ENCODE assay signal across 28 cellular contexts in the genomic region with DNA sequence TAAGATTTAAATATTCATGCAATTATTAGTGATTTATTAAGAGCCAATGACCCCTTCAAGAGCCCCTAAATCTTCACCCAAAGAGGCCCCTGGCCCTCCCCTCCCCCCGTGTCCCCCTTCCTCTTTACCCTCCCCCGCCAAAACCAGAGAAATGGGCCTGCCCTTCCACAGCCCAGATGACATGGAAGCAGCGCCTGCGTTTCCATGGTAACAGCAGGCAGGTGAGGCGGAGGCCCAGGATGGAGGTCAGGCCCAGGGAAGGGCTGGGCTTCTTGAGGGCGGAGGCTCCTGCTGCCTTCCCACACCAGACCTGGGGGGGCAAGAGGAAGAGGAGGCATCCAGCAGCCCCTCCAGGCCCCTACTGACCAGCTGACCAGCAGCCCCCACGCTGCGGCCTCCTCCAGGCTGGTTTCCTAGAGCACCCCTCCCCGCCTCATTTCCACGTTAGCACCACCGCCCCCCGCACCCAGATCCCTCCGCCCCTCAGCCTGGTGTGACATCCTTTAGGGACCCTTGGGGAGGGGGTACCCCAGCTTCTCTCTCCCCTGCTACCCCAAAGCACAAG. TPM values are rescaled to one million over a fixed set of nuclear protein-coding genes. Genes with fewer than 3 reads are reported as not detected.
"Had no signal": no experiment of that assay in that cellular context is flagged by ENCODE, and none has a peak within 500 bp of the region (broad histone marks: within the 10 kb centered on the region; RNA-seq: fewer than 3 reads in every experiment).

No MANE protein-coding gene starts in this region.

- H3K36me3 ChIP-seq: breast epithelium, MG63 had no signal

- H3K4me3 ChIP-seq: breast epithelium, MG63, SK-N-MC had no signal

- H3K9me3 ChIP-seq: breast epithelium, MG63 had no signal

- H3K27ac ChIP-seq: breast epithelium, SK-N-MC had no signal

- FAIRE-seq: TTC549 had no signal

- H3K27me3 ChIP-seq: MG63 had no signal

- DNase-seq: activated B cell treated with CpG ODN at 0.5 μM for 24 hours; activated CD4-positive, alpha-beta T cell treated with anti-CD3 and anti-CD28 coated beads for 1 hour; activated CD4-positive, alpha-beta T cell treated with anti-CD3 and anti-CD28 coated beads, Interleukin-2, amount 10 ng/mL, durations not matched to agents 24 days and 14 days; activated CD4-positive, alpha-beta T cell treated with anti-CD3 and anti-CD28 coated beads, Interleukin-2, amount 50 U/mL, for 48 hours; activated CD8-positive, alpha-beta memory T cell treated with anti-CD3 and anti-CD28 coated beads, Interleukin-2, amount 10 ng/mL, durations not matched to agents 7 days and 5 days; activated effector memory CD4-positive, alpha-beta T cell treated with Interleukin-2 at 50 U/mL for 16 hours; activated naive CD4-positive, alpha-beta T cell; activated T-cell treated with anti-CD3 and anti-CD28 coated beads, Interleukin-2, amount 50 U/mL, for 24 hours; aorta; caudate nucleus; MG63; MV-4-11; NCI-H1092 treated with DMSO at 0.1 percent for 48 hours; NCI-H1417 treated with DMSO at 0.1 percent for 48 hours; NCI-H187; NCI-H2081; NCI-H446; NCI-H524 treated with DMSO at 0.1 percent for 48 hours; NK-92 treated with Interleukin-12 subunit alpha and Interleukin-12 subunit beta, amount 100 ng/mL, for 24 hours; OCI-M1; SHP77 treated with DMSO at 0.1 percent for 48 hours; T-cell; T-helper 2 cell; T1000 had no signal

- H3K4me1 ChIP-seq: breast epithelium had no signal

RNA-seq across cellular contexts. Expression of gene UNC5A, which starts 37.4 kb away (rescaled TPM):
- total RNA-seq: activated B cell treated with CpG ODN at 0.5 μM for 24 hours; activated CD4-positive, alpha-beta T cell treated with anti-CD3 and anti-CD28 coated beads, Interleukin-2, amount 10 ng/mL, durations not matched to agents 24 days and 14 days; activated CD8-positive, alpha-beta memory T cell treated with anti-CD3 and anti-CD28 coated beads, Interleukin-2, amount 10 ng/mL, durations not matched to agents 7 days and 5 days; activated T-helper 1 cell treated with anti-CD3 and anti-CD28 coated beads, Interleukin-12 subunit alpha, Interleukin-12 subunit beta, Interleukin-2, Interleukin-4 antibody, amounts not matched to agents 30 ng/mL and 10 ng/mL and 1 ng/mL, durations not matched to agents 14 hours and 24 hours and 36 hours; aorta; T-cell had no signal
- polyA plus RNA-seq: aorta had no signal

RNA-seq across cellular contexts. Expression of gene HK3, which starts 51.3 kb away (rescaled TPM):
- total RNA-seq: activated CD8-positive, alpha-beta memory T cell treated with anti-CD3 and anti-CD28 coated beads, Interleukin-2, amount 10 ng/mL, durations not matched to agents 7 days and 5 days had no signal
